Comparison of ENCODE assay signal across 8 cellular contexts in the genomic region with DNA sequence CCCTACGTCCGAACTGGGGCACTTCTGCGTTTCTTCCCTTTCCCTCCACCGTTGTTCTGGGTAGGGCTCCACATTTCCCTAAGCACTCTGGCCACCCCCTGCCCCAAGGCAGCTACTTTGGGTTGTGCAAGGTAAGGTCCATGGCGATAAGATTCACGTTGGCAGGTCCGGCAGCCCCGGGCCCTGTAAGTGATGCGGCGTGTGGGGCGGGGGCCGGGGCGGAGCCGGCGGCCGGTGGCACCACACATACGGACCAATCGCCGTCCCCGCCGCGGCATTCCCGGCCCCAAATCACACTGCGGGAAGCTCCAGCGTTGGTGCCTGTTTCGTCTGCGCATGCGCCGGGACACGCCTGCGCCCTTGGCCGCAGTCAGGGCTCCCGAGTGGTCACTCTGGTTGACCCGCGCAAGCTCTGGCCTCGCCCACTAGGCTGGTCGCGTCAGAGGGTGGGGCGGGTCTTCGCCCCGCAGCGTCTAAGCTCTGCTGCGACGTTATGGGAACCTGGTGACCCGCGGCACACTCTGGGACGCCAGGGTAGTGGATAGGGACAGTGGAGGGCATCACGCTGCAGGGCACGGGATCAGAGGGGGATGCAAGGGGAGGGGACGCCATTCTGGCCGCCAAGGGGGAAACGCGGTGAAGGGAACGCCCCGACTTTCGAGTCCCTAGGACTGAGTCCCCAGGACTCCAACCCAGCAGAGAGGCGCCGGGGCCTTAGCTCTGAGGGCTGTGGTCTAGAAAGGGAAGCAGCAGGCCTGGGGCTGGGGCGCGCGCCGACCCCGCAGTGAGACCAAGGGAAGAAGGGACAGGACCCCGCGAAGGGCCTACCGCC. TPM values are rescaled to one million over a fixed set of nuclear protein-coding genes. Genes with fewer than 3 reads are reported as not detected.
DNase-seq lines count a peak whose midpoint lies in the region; ATAC-seq and TF ChIP-seq lines count a peak whose summit lies in the region.

No MANE protein-coding gene starts in this region.

- TF ChIP-seq CTCF in testis (IDR thresholded peaks at IDR 0.05) = peak in 2 of 3 experiments; percentile 8 to 33

- peak overlapping the region; percentile 97 for H3K27ac ChIP-seq in muscle layer of colon (ENCODE audit: low read depth, low read length)
- peak overlapping the region; percentile 93 to 97 for H3K27ac ChIP-seq in testis

- H3K4me1 ChIP-seq in muscle layer of colon (ENCODE audit: insufficient read depth, low read length) (peaks cover 5% of the 10 kb centered on the region), testis (peaks cover 8% of the 10 kb centered on the region)

- peak; percentile 95 for TF ChIP-seq POLR2A in testis (IDR thresholded peaks at IDR 0.05)

- peak overlapping the region; percentile 57 to 88 for H3K4me3 ChIP-seq in muscle layer of colon (ENCODE audit: low read depth in 1 of 2, low read length in 2 of 2)
- H3K4me3 ChIP-seq in testis = peak overlapping the region; percentile 57 to 68

- peaks cover 29% of the 10 kb centered on the region for H3K27me3 Mint-ChIP-seq in activated T-cell treated with anti-CD3 and anti-CD28 coated beads, Interleukin-2, amount 50 U/mL, for 4 hours (ENCODE audit: low read depth)

- H3K36me3 ChIP-seq in muscle layer of colon (ENCODE audit: insufficient read depth, low read length) (peaks cover 16% of the 10 kb centered on the region), testis (ENCODE audit: low read depth, missing control alignments) (no peaks in the 10 kb centered on the region)

- no peaks in the 10 kb centered on the region for H3K36me3 Mint-ChIP-seq in activated T-cell treated with anti-CD3 and anti-CD28 coated beads, Interleukin-2, amount 50 U/mL, for 4 hours (ENCODE audit: insufficient read depth)

- DNase-seq in COR-L47 (lab: John Stamatoyannopoulos, UW) = peak; percentile 91
- DNase-seq in HK-2 (ENCODE audit: unreplicated experiment) = peak; percentile 95
- DNase-seq in NCI-H82 (lab: John Stamatoyannopoulos, UW) = peak; percentile 91
- DNase-seq in activated T-cell treated with anti-CD3 and anti-CD28 coated beads, Interleukin-2, amount 50 U/mL, for 4 hours = peak; percentile 17
- peak; percentile 98 for DNase-seq in fibroblast of gingiva (ENCODE audit: low read depth)
- peak; percentile 97 for DNase-seq in testis

- peak overlapping the region; percentile 50 for H3K9ac ChIP-seq in muscle layer of colon (ENCODE audit: low read length)

- peaks cover 13% of the 10 kb centered on the region for H3K4me1 Mint-ChIP-seq in activated T-cell treated with anti-CD3 and anti-CD28 coated beads, Interleukin-2, amount 50 U/mL, for 4 hours (ENCODE audit: low read depth)

- H3K9me3 ChIP-seq in muscle layer of colon (ENCODE audit: low read length) (no peaks in the 10 kb centered on the region), testis (no peaks in the 10 kb centered on the region)

- intact Hi-C loops in testis (cut with DNase I; ENCODE audit: low total_unique reads) = no loop called here

- H3K4me3 Mint-ChIP-seq in activated T-cell treated with anti-CD3 and anti-CD28 coated beads, Interleukin-2, amount 50 U/mL, for 4 hours = peak overlapping the region; percentile 84

- peak; percentile 51 for ATAC-seq in GM19452 (IDR thresholded peaks at IDR 0.05; ENCODE audit: unreplicated experiment)
- peak in 1 of 2 donors; percentile 15 for ATAC-seq in activated T-cell treated with anti-CD3 and anti-CD28 coated beads, Interleukin-2, amount 50 U/mL, for 4 hours

- WGBS in testis, 2 donors = 0 to 2% methylated on average over 12 to 66 of the region's 66 CpGs

- H3K27me3 ChIP-seq in muscle layer of colon (ENCODE audit: control insufficient read depth in 1 of 2, insufficient read depth in 2 of 2, low read length in 2 of 2) = no peaks in the 10 kb centered on the region
- no peaks in the 10 kb centered on the region for H3K27me3 ChIP-seq in testis

- no peaks in the 10 kb centered on the region for H3K9me3 Mint-ChIP-seq in activated T-cell treated with anti-CD3 and anti-CD28 coated beads, Interleukin-2, amount 50 U/mL, for 4 hours

RNA-seq across cellular contexts. Expression of a gene that starts 1.6 kb away (rescaled TPM):
- 1 to 10 TPM; 2.1 to 3.5 (median 3.3) TPM for total RNA-seq in activated T-cell treated with anti-CD3 and anti-CD28 coated beads, Interleukin-2, amount 50 U/mL, for 4 hours
- 10 to 100 TPM; 24.5 to 39.8 TPM for total RNA-seq in testis
- polyA plus RNA-seq in testis (ENCODE audit: insufficient read depth, low read depth, low replicate concordance) = 21.1 TPM

RNA-seq across cellular contexts. Expression of a gene that starts 12.9 kb away (rescaled TPM):
- 1 to 10 TPM; 2.5 to 3.6 (median 3.1) TPM for total RNA-seq in activated T-cell treated with anti-CD3 and anti-CD28 coated beads, Interleukin-2, amount 50 U/mL, for 4 hours
- total RNA-seq in testis = 100 to 1,000 TPM in 1 of 2 donors, 10 to 100 TPM in 1; 73.5 to 123 TPM
- polyA plus RNA-seq in testis (ENCODE audit: insufficient read depth, low read depth, low replicate concordance) = 80.8 TPM

RNA-seq across cellular contexts. Expression of a gene that starts 22.5 kb away (rescaled TPM):
- total RNA-seq in activated T-cell treated with anti-CD3 and anti-CD28 coated beads, Interleukin-2, amount 50 U/mL, for 4 hours = 100 to 1,000 TPM in 1 of 3 donors, 10 to 100 TPM in 2; 92.8 to 108 (median 94.2) TPM
- total RNA-seq in testis = 10 to 100 TPM; 22.7 to 31.5 TPM
- polyA plus RNA-seq in testis (ENCODE audit: insufficient read depth, low read depth, low replicate concordance) = 27.3 TPM

RNA-seq across cellular contexts. Expression of a gene that starts 22.8 kb away (rescaled TPM):
- total RNA-seq in activated T-cell treated with anti-CD3 and anti-CD28 coated beads, Interleukin-2, amount 50 U/mL, for 4 hours = 100 to 1,000 TPM; 139 to 143 (median 142) TPM
- total RNA-seq in testis = 10 to 100 TPM; 46.7 to 55.6 TPM
- polyA plus RNA-seq in testis (ENCODE audit: insufficient read depth, low read depth, low replicate concordance) = 162 TPM

Comparison
In these comparisons a context has a peak if more than half of its experiments do, and no peak if none do; other contexts are left out.
1. DNase-seq: peak in every context shown above with its lines; median percentile 98 in fibroblast of gingiva; 97 in testis; 95 in HK-2; 91 in COR-L47; 91 in NCI-H82; 17 in activated T-cell treated with anti-CD3 and anti-CD28 coated beads, Interleukin-2, amount 50 U/mL, for 4 hours.
2. RNA of a gene that starts 1.6 kb away (total RNA-seq): 24.5 to 39.8 TPM in testis; 2.1 to 3.5 TPM in activated T-cell treated with anti-CD3 and anti-CD28 coated beads, Interleukin-2, amount 50 U/mL, for 4 hours; every median in the first group is over 4 times any median in the second.
3. RNA of a gene that starts 12.9 kb away (total RNA-seq): 73.5 to 123 TPM in testis; 2.5 to 3.6 TPM in activated T-cell treated with anti-CD3 and anti-CD28 coated beads, Interleukin-2, amount 50 U/mL, for 4 hours; every median in the first group is over 10 times any median in the second.